20 cellular contexts compared by ENCODE assay signal in genomic region chr3:140378571-140379340, GRCh38.
"Had no signal": no experiment of that assay in that cellular context is flagged by ENCODE, and none has a peak within 500 bp of the region (broad histone marks: within the 10 kb centered on the region; RNA-seq: fewer than 3 reads in every experiment).

No MANE protein-coding gene starts in this region.

- H3K9me3 ChIP-seq: body of pancreas, transverse colon had no signal

- H3K36me3 ChIP-seq: transverse colon had no signal

- ATAC-seq: activated T-helper 17 cell treated with anti-CD3 and anti-CD28 coated beads, Interleukin-2, amount 50 U/mL, for 72 hours; body of pancreas; left lobe of liver; natural killer cell treated with Interleukin-12 subunit alpha and Interleukin-12 subunit beta and Interleukin-15 and Interleukin-18, amount 100 ng/mL, for 72 hours; T-cell had no signal

- H3K4me3 ChIP-seq: body of pancreas, coronary artery, transverse colon had no signal

- H3K27me3 ChIP-seq: body of pancreas, transverse colon had no signal

- H3K27ac ChIP-seq: body of pancreas, coronary artery, transverse colon had no signal

- H3K4me1 ChIP-seq: body of pancreas, transverse colon had no signal

- DNase-seq: activated CD4-positive, CD25-positive, alpha-beta regulatory T cell treated with anti-CD3 and anti-CD28 coated beads, Interleukin-2, amount 50 U/mL, for 72 hours; activated naive CD4-positive, alpha-beta T cell treated with Interleukin-2 at 50 U/mL for 16 hours; body of pancreas; central memory CD4-positive, alpha-beta T cell; effector CD4-positive, alpha-beta T cell; head of caudate nucleus; immature natural killer cell; right cardiac atrium; small intestine; stimulated activated CD4-positive, alpha-beta T cell treated with anti-CD3 and anti-CD28 coated beads, Interleukin-4, amount 100 ng/mL, for 4 hours; stimulated activated CD8-positive, alpha-beta memory T cell treated with anti-CD3 and anti-CD28 coated beads, Interleukin-4, amount 100 ng/mL, for 48 hours; stimulated activated naive CD4-positive, alpha-beta T cell treated with Interleukin-2 at 50 U/mL for 16 hours; substantia nigra; T-cell; T1000; transverse colon had no signal
